In genomic region chr17:46194393-46195216, GRCh38 we compare ENCODE assay signal across 8 cellular contexts. TPM values are rescaled to one million over a fixed set of nuclear protein-coding genes. Genes with fewer than 3 reads are reported as not detected.
DNase-seq lines count a peak whose midpoint lies in the region; ATAC-seq, FAIRE-seq and TF ChIP-seq lines count a peak whose summit lies in the region.

No MANE protein-coding gene starts in this region.

- TF ChIP-seq CTCF in AG04450 (IDR thresholded peaks at IDR 0.05; ENCODE audit: low read depth, low read length) (peak; percentile 67), GM12872 (IDR thresholded peaks at IDR 0.05; ENCODE audit: insufficient read depth, low read depth, low read length) (peak; percentile 51)

- H3K36me3 Mint-ChIP-seq in activated CD8-positive, alpha-beta T cell treated with anti-CD3 and anti-CD28 coated beads, Interleukin-2, amount 10 ng/mL, durations not matched to agents 7 days and 5 days (ENCODE audit: low read depth), result peaks cover 31% of the 10 kb centered on the region

- no peaks in the 10 kb centered on the region for H3K9me3 ChIP-seq in AG04450 (ENCODE audit: control insufficient read depth, insufficient read depth, low read length)

- no peaks in the 10 kb centered on the region for H3K27me3 ChIP-seq in AG04450 (ENCODE audit: control insufficient read depth, insufficient read depth, low read length)
- no peaks in the 10 kb centered on the region for H3K27me3 ChIP-seq in rectal smooth muscle tissue (ENCODE audit: control insufficient read depth, insufficient read depth, low read length)

- no peaks in the 10 kb centered on the region for H3K9me3 Mint-ChIP-seq in activated CD8-positive, alpha-beta T cell treated with anti-CD3 and anti-CD28 coated beads, Interleukin-2, amount 10 ng/mL, durations not matched to agents 7 days and 5 days (ENCODE audit: insufficient read depth)

- H3K4me1 Mint-ChIP-seq in activated CD8-positive, alpha-beta T cell treated with anti-CD3 and anti-CD28 coated beads, Interleukin-2, amount 10 ng/mL, durations not matched to agents 7 days and 5 days (ENCODE audit: low read depth), result peaks cover 61% of the 10 kb centered on the region

- H3K4me3 Mint-ChIP-seq in activated CD8-positive, alpha-beta T cell treated with anti-CD3 and anti-CD28 coated beads, Interleukin-2, amount 10 ng/mL, durations not matched to agents 7 days and 5 days, result peak overlapping the region; percentile 84

- H3K27ac Mint-ChIP-seq in activated CD8-positive, alpha-beta T cell treated with anti-CD3 and anti-CD28 coated beads, Interleukin-2, amount 10 ng/mL, durations not matched to agents 7 days and 5 days, result peak overlapping the region; percentile 99

- H3K4me3 ChIP-seq in AG04450 (ENCODE audit: low read depth, low read length), result peak overlapping the region; percentile 81
- H3K4me3 ChIP-seq in rectal smooth muscle tissue (ENCODE audit: low read length), result peak overlapping the region; percentile 99

- POLR2A ChIA-PET in AG04450 (lab: Yijun Ruan, JAX), result interaction anchor here (0.6 to 1.2 kb wide), 2 partner anchors 106 to 245 kb away, joined by 3 read pairs; no protein-coding TSS in a partner anchor
- POLR2A ChIA-PET in activated CD8-positive, alpha-beta T cell treated with anti-CD3 and anti-CD28 coated beads, Interleukin-2, amount 10 ng/mL, durations not matched to agents 7 days and 5 days (lab: Charles Lee), result interaction anchor here (2.3 kb wide), 1 partner anchor 17 kb away, joined by 17 read pairs; no protein-coding TSS in a partner anchor

- H3K36me3 ChIP-seq in rectal smooth muscle tissue (ENCODE audit: control insufficient read depth, insufficient read depth, low read length), result no peaks in the 10 kb centered on the region

- H3K9ac ChIP-seq in rectal smooth muscle tissue (ENCODE audit: low read length), result peak overlapping the region; percentile 16

- CTCF ChIA-PET in AG04450 (lab: Charles Lee), result interaction anchor here (0.6 to 1.9 kb wide), 12 partner anchors 12 to 156 kb away, joined by 3 to 50 read pairs (median 3); no protein-coding TSS in a partner anchor
- CTCF ChIA-PET in activated CD8-positive, alpha-beta T cell treated with anti-CD3 and anti-CD28 coated beads, Interleukin-2, amount 10 ng/mL, durations not matched to agents 7 days and 5 days (lab: Charles Lee), result interaction anchor here (1.2 to 2.7 kb wide), 8 partner anchors 10 to 191 kb away, joined by 3 to 23 read pairs (median 11); no protein-coding TSS in a partner anchor

- no peak for FAIRE-seq in RCC 7860 (lab: Jason Lieb, UNC)

- H3K4me1 ChIP-seq in rectal smooth muscle tissue (ENCODE audit: control insufficient read depth, insufficient read depth, low read length), result peaks cover 27% of the 10 kb centered on the region

- DNase-seq in AG04450 (ENCODE audit: low read depth, low spot score) (no peak), NCI-H748 (lab: John Stamatoyannopoulos, UW; ENCODE audit: unreplicated experiment) (peak; percentile 36), fibroblast of the conjunctiva (ENCODE audit: low read depth) (peak; percentile 43), RCC 7860 (ENCODE audit: low spot score) (no peak), NCI-H1048 (lab: John Stamatoyannopoulos, UW) (no peak)
- DNase-seq in activated CD8-positive, alpha-beta T cell treated with anti-CD3 and anti-CD28 coated beads, Interleukin-2, amount 10 ng/mL, durations not matched to agents 7 days and 5 days, result peak; percentile 81

- peak; percentile 29 for ATAC-seq in activated CD8-positive, alpha-beta T cell treated with anti-CD3 and anti-CD28 coated beads, Interleukin-2, amount 10 ng/mL, durations not matched to agents 7 days and 5 days

- H3K27me3 Mint-ChIP-seq in activated CD8-positive, alpha-beta T cell treated with anti-CD3 and anti-CD28 coated beads, Interleukin-2, amount 10 ng/mL, durations not matched to agents 7 days and 5 days (ENCODE audit: low read depth), result no peaks in the 10 kb centered on the region

- H3K27ac ChIP-seq in AG04450 (ENCODE audit: low read depth, low read length), result peak overlapping the region; percentile 87
- peak overlapping the region; percentile 93 for H3K27ac ChIP-seq in rectal smooth muscle tissue (ENCODE audit: low read depth, low read length)

RNA-seq across cellular contexts. Expression of gene KANSL1, which starts 1.4 kb away (rescaled TPM):
- polyA plus RNA-seq in AG04450 (2011; rRNA removed), result 15.6 and 27.0 TPM in 2 replicates
- 94.2 and 95.8 TPM in 2 replicates for polyA minus RNA-seq in AG04450 (2011; rRNA and poly(A)+ RNA removed)
- 10 to 100 TPM; 80.5 to 82.8 TPM for total RNA-seq in activated CD8-positive, alpha-beta T cell treated with anti-CD3 and anti-CD28 coated beads, Interleukin-2, amount 10 ng/mL, durations not matched to agents 7 days and 5 days

Comparison
In these comparisons a context has a peak if more than half of its experiments do, and no peak if none do; other contexts are left out.
1. DNase-seq: peak in NCI-H748 (single experiment), activated CD8-positive, alpha-beta T cell treated with anti-CD3 and anti-CD28 coated beads, Interleukin-2, amount 10 ng/mL, durations not matched to agents 7 days and 5 days (single experiment) and fibroblast of the conjunctiva (single experiment); none in AG04450 (single experiment), RCC 7860 (single experiment) and NCI-H1048 (single experiment).